Comparison of ENCODE assay signal across 8 cellular contexts in the genomic region with DNA sequence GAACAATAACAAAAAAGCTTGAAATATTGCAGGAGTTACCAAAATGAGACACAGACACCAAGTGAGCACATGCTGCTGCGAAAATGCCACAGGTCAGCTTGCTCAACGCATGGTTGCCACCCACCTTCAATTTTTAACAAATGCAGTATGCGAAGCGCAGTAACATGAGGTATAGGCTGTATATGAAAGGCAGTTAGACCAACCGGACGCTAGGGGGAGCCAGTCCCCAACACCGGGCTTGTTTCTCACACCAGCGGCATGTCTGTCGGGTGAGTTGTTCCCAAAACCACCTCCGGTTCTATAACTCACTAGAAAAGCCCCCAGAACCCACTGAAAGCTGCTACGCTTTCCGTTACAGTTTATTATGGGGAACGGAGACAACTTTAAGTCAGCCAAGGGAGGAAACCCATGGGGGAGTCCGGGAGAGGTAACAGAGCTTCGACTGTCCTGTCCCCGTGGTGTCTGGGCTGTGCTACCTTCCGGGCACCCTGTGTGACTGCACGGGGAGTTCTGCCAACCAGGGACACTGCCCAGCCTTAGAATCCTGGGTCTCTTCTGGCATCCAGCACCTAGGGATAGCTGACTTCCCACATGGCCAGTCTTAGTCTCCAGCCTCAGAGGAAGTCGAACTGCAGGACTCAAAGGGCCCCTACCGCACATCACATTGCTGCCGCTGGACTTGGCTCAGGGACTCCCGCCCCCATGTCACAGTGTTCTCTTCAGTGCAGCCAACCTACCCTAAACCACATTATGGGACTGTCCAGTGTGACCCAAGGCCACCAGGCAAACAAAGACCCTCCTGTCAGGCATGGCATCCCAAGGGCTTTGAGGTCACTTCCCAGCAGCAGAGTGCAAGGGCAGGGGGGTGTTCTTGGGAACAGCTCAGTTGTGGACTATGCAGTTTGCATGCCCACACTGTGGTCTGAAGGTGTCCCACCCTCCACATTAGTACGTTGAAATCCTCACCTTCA. TPM values are rescaled to one million over a fixed set of nuclear protein-coding genes. Genes with fewer than 3 reads are reported as not detected.
DNase-seq lines count a peak whose midpoint lies in the region; TF ChIP-seq lines count a peak whose summit lies in the region.

No MANE protein-coding gene starts in this region.

- H2BK5ac ChIP-seq in trophoblast cell (ENCODE audit: low read depth, low read length, poor library complexity), result no peak overlapping the region

- no peak overlapping the region for H3K9ac ChIP-seq in MM.1S (ENCODE audit: low read length)
- H3K9ac ChIP-seq in trophoblast cell (ENCODE audit: low read length), result no peak overlapping the region

- no peak overlapping the region for H4K91ac ChIP-seq in trophoblast cell (ENCODE audit: low read depth, low read length)

- H3K4me3 ChIP-seq in MM.1S (ENCODE audit: low read length) (no peak overlapping the region), SJCRH30 (peak overlapping the region; percentile 11; the same call in 1 of the 2 replicates), trophoblast cell (ENCODE audit: low read depth, low read length) (no peak overlapping the region), tibial nerve (peak overlapping the region in 3 of 4 donors; percentile 0 to 28 (median 24))

- DNase-seq in GM10248 (ENCODE audit: extremely low spot score) (peak; percentile 86), HEK293T (ENCODE audit: extremely low spot score) (peak; percentile 91), MM.1S (peak; percentile 85), SJCRH30 (peak; percentile 78 to 94), activated gamma-delta T cell treated with Interleukin-2 at 50 U/mL for 16 hours (peak; percentile 90), globus pallidus (ENCODE audit: low spot score) (peak; percentile 69), trophoblast cell (peak; percentile 76 to 94), tibial nerve (ENCODE audit: low spot score in 2 of 2) (peak; percentile 45 to 60)

- no peak overlapping the region for H3K14ac ChIP-seq in trophoblast cell (ENCODE audit: low read length)

- TF ChIP-seq POLR2A in tibial nerve (IDR thresholded peaks at IDR 0.05), result no peak

- H3K27ac ChIP-seq in MM.1S (ENCODE audit: low read length), result no peak overlapping the region
- H3K27ac ChIP-seq in SJCRH30, result no peak overlapping the region
- H3K27ac ChIP-seq in trophoblast cell (ENCODE audit: low read depth, low read length), result no peak overlapping the region
- H3K27ac ChIP-seq in tibial nerve, result no peak overlapping the region

- no peak overlapping the region for H2BK12ac ChIP-seq in trophoblast cell (ENCODE audit: low read length)

- CTCF ChIA-PET in GM10248 (lab: Yijun Ruan, JAX), result interaction anchor here (0.7 to 3.9 kb wide), 26 partner anchors 8 to 726 kb away, joined by 3 to 54 read pairs (median 4); partner anchors contain the start of genes IBA57 and RNF187
- CTCF ChIA-PET in HEK293T (lab: Yijun Ruan, JAX), result interaction anchor here (0.7 to 1.8 kb wide), 7 partner anchors 11 to 334 kb away, joined by 3 to 10 read pairs (median 4); no protein-coding TSS in a partner anchor

- H3F3A ChIP-seq in MM.1S (ENCODE audit: insufficient read depth, low read length), result peaks cover 8% of the 10 kb centered on the region; the same call in 1 of the 2 replicates

- H3K4me2 ChIP-seq in MM.1S (ENCODE audit: low read depth, low read length) (peak overlapping the region; percentile 35), trophoblast cell (ENCODE audit: low read length) (peak overlapping the region; percentile 30)

- no peaks in the 10 kb centered on the region for H3K79me1 ChIP-seq in trophoblast cell (ENCODE audit: low read length)

- H3K18ac ChIP-seq in trophoblast cell (ENCODE audit: low read length), result no peak overlapping the region

- no peaks in the 10 kb centered on the region for H4K20me1 ChIP-seq in MM.1S (ENCODE audit: insufficient read depth, low read length)

- no peaks in the 10 kb centered on the region for H3K9me2 ChIP-seq in MM.1S (replicated peaks; ENCODE audit: insufficient read depth, low read length)

- H3K36me3 ChIP-seq in MM.1S (replicated peaks; ENCODE audit: insufficient read depth, low read length) (no peaks in the 10 kb centered on the region), SJCRH30 (no peaks in the 10 kb centered on the region), trophoblast cell (ENCODE audit: control insufficient read depth in 1 of 2, insufficient read depth in 2 of 2, low read length in 2 of 2) (no peaks in the 10 kb centered on the region), tibial nerve (peaks cover 0 to 23% (median 0%) of the 10 kb centered on the region in 3 donors)

- H2BK120ac ChIP-seq in trophoblast cell (ENCODE audit: insufficient read depth, low read length, poor library complexity), result no peak overlapping the region

- no peak overlapping the region for H4K8ac ChIP-seq in trophoblast cell (ENCODE audit: low read depth, low read length)

- H3K9me3 ChIP-seq in MM.1S (replicated peaks; ENCODE audit: insufficient read depth, low read length) (no peaks in the 10 kb centered on the region), SJCRH30 (replicated peaks) (no peaks in the 10 kb centered on the region), trophoblast cell (ENCODE audit: insufficient read depth, low read depth, low read length) (no peaks in the 10 kb centered on the region), tibial nerve (no peaks in the 10 kb centered on the region)

- H3K4me1 ChIP-seq in MM.1S (ENCODE audit: low read length), result peaks cover 15% of the 10 kb centered on the region
- no peaks in the 10 kb centered on the region for H3K4me1 ChIP-seq in SJCRH30
- peaks cover 0 to 2% of the 10 kb centered on the region in 2 experiments for H3K4me1 ChIP-seq in trophoblast cell (ENCODE audit: control insufficient read depth in 1 of 2, insufficient read depth in 2 of 2, low read length in 2 of 2)
- peaks cover 0 to 15% (median 3%) of the 10 kb centered on the region in 4 donors for H3K4me1 ChIP-seq in tibial nerve

- H2AFZ ChIP-seq in MM.1S (ENCODE audit: low read length) (peak overlapping the region; percentile 32; the same call in 1 of the 2 replicates), trophoblast cell (ENCODE audit: insufficient read depth, low read length, poor library complexity) (no peak overlapping the region)

- POLR2A ChIA-PET in GM10248 (lab: Yijun Ruan, JAX) (no interaction called here), HEK293T (lab: Yijun Ruan, JAX) (interaction anchor here (0.8 to 1.5 kb wide), 3 partner anchors 12 to 46 kb away, joined by 3 to 7 read pairs (median 3); no protein-coding TSS in a partner anchor)

- no CpG with 5 or more reads among the region's 23 CpGs for WGBS in trophoblast cell (ENCODE audit: extremely low coverage, insufficient coverage, insufficient read length)
- 13 to 21% methylated on average over 18 to 23 of the region's 23 CpGs for WGBS in tibial nerve, 2 donors

- H3K27me3 ChIP-seq in MM.1S (replicated peaks; ENCODE audit: insufficient read depth, low read length) (no peaks in the 10 kb centered on the region), SJCRH30 (no peaks in the 10 kb centered on the region), trophoblast cell (ENCODE audit: insufficient read depth, low read length) (no peaks in the 10 kb centered on the region), tibial nerve (no peaks in the 10 kb centered on the region)

- H3K23ac ChIP-seq in trophoblast cell (ENCODE audit: low read length), result no peak overlapping the region

- no peak overlapping the region for H2AK5ac ChIP-seq in trophoblast cell (ENCODE audit: low read length)

- TF ChIP-seq CTCF in GM10248 (IDR thresholded peaks at IDR 0.05; ENCODE audit: control extremely low read depth, extremely low read depth, low read depth, missing control alignments) (peak; percentile 87), MM.1S (IDR thresholded peaks at IDR 0.05; ENCODE audit: low read length) (peak; percentile 99), tibial nerve (IDR thresholded peaks at IDR 0.05) (peak; percentile 77 to 93 (median 86))

- H3K4ac ChIP-seq in trophoblast cell (ENCODE audit: low read depth, low read length), result no peak overlapping the region

- TF ChIP-seq EP300 in tibial nerve (IDR thresholded peaks at IDR 0.05), result no peak

- H4K12ac ChIP-seq in trophoblast cell (ENCODE audit: low read depth, low read length), result no peak overlapping the region

- H3K79me2 ChIP-seq in MM.1S (ENCODE audit: low read length) (no peaks in the 10 kb centered on the region), trophoblast cell (ENCODE audit: control insufficient read depth, insufficient read depth, low read length, poor library complexity) (no peaks in the 10 kb centered on the region)

TF ChIP-seq in HEK293T, 16 proteins besides CTCF, POLR2A, EP300 and RAD21:
- TF ChIP-seq LEF1 (IDR thresholded peaks at IDR 0.05; ENCODE audit: borderline replicate concordance) (no peak), L3MBTL2 (conservative IDR thresholded peaks at IDR 0.05) (peak; percentile 77)

RNA-seq across cellular contexts. Expression of gene RNF187, which starts 14.0 kb away (rescaled TPM):
- total RNA-seq in SJCRH30 (2014; rRNA removed; shearing (Covaris generic)), result 65.0 and 77.0 TPM in 2 replicates
- polyA plus RNA-seq in trophoblast cell (2013), result 44.8 and 45.0 TPM in 2 replicates
- total RNA-seq in tibial nerve, result 10 to 100 TPM; 38.1 to 89.0 (median 56.9) TPM

Comparison
In these comparisons a context has a peak if more than half of its experiments do, and no peak if none do; other contexts are left out.
1. H3K4me3 ChIP-seq: peak in SJCRH30 (single experiment) and tibial nerve (3 of 4); none in MM.1S (single experiment) and trophoblast cell (single experiment).
2. Peak in every context shown above with its lines, with median percentiles within 50 percentile points of each other: DNase-seq and CTCF ChIP-seq.